Comparison of ENCODE assay signal across 7 cellular contexts in genomic region chr2:64063924-64064331, GRCh38. TPM values are rescaled to one million over a fixed set of nuclear protein-coding genes. Genes with fewer than 3 reads are reported as not detected.
A peak's percentile ranks its signal among the peaks of the same experiment; 100 is the strongest.
DNase-seq lines count a peak whose midpoint lies in the region; ATAC-seq, FAIRE-seq and TF ChIP-seq lines count a peak whose summit lies in the region.

No MANE protein-coding gene starts in this region.

- dilution Hi-C loops in keratinocyte (cut with MboI; ENCODE audit: extremely low pct_ligation_motif_present, low sequenced_read_pairs) = no loop called here

- H3K4me3 ChIP-seq in keratinocyte (ENCODE audit: control insufficient read depth in 2 of 3, extremely low read depth in 1 of 3, insufficient read depth in 2 of 3, low read depth in 1 of 3, low read length in 3 of 3) = no peak overlapping the region
- H3K4me3 ChIP-seq in thoracic aorta = peak overlapping the region; percentile 31

- H3K36me3 Mint-ChIP-seq in activated CD4-positive, alpha-beta T cell treated with anti-CD3 and anti-CD28 coated beads, Interleukin-2, amount 10 ng/mL, durations not matched to agents 7 days and 5 days (ENCODE audit: low read depth) = peaks cover 3% of the 10 kb centered on the region

- H3K9me3 ChIP-seq in keratinocyte (ENCODE audit: control insufficient read depth, low read depth, low read length) (no peaks in the 10 kb centered on the region), thoracic aorta (no peaks in the 10 kb centered on the region)

- H3K27ac ChIP-seq in angular gyrus (ENCODE audit: low read depth, low read length) = peak overlapping the region; percentile 42
- H3K27ac ChIP-seq in keratinocyte (ENCODE audit: control insufficient read depth, insufficient read depth, low read length) = peak overlapping the region; percentile 22
- peak overlapping the region; percentile 1 to 65 for H3K27ac ChIP-seq in thoracic aorta

- H2AFZ ChIP-seq in keratinocyte (ENCODE audit: control insufficient read depth, low read length) = peak overlapping the region; percentile 58

- CTCF ChIA-PET in activated CD4-positive, alpha-beta T cell treated with anti-CD3 and anti-CD28 coated beads, Interleukin-2, amount 10 ng/mL, durations not matched to agents 7 days and 5 days (lab: Charles Lee) = interaction anchor here (1.5 to 2.9 kb wide), 2 partner anchors 11 to 14 kb away, joined by 9 to 13 read pairs; no protein-coding TSS in a partner anchor

- peaks cover 22% of the 10 kb centered on the region for H3K4me1 ChIP-seq in keratinocyte (ENCODE audit: control insufficient read depth, extremely low read depth, insufficient read depth, low read length)
- H3K4me1 ChIP-seq in thoracic aorta (ENCODE audit: control insufficient read depth in 1 of 2, low read depth in 2 of 2) = peaks cover 6% of the 10 kb centered on the region in 2 donors

- no peak overlapping the region for H3K9ac ChIP-seq in keratinocyte (ENCODE audit: control insufficient read depth, extremely low read depth, insufficient read depth, low read length)

- H3K79me2 ChIP-seq in keratinocyte (ENCODE audit: control insufficient read depth, insufficient read depth, low read length) = no peaks in the 10 kb centered on the region

- H3K27me3 ChIP-seq in keratinocyte (ENCODE audit: control insufficient read depth, extremely low read depth, insufficient read depth, low read length) (no peaks in the 10 kb centered on the region), thoracic aorta (replicated peaks; ENCODE audit: insufficient read depth) (no peaks in the 10 kb centered on the region)

- DNase-seq in NCI-H2029 (lab: John Stamatoyannopoulos, UW) (peak; percentile 84), keratinocyte (ENCODE audit: low read depth, low spot score) (no peak), thoracic aorta (ENCODE audit: low spot score) (no peak), NCI-H1105 treated with DMSO at 0.1 percent for 48 hours (lab: John Stamatoyannopoulos, UW) (no peak)
- no peak for DNase-seq in activated CD4-positive, alpha-beta T cell treated with anti-CD3 and anti-CD28 coated beads, Interleukin-2, amount 10 ng/mL, durations not matched to agents 7 days and 5 days

- no peak overlapping the region for H3K4me3 Mint-ChIP-seq in activated CD4-positive, alpha-beta T cell treated with anti-CD3 and anti-CD28 coated beads, Interleukin-2, amount 10 ng/mL, durations not matched to agents 7 days and 5 days

- H3K27me3 Mint-ChIP-seq in activated CD4-positive, alpha-beta T cell treated with anti-CD3 and anti-CD28 coated beads, Interleukin-2, amount 10 ng/mL, durations not matched to agents 7 days and 5 days = no peaks in the 10 kb centered on the region

- ATAC-seq in thoracic aorta (ENCODE audit: insufficient number of reproducible peaks, low FRiP score, low read depth) = peak; percentile 77
- no peak for ATAC-seq in GM18861 (IDR thresholded peaks at IDR 0.05; ENCODE audit: unreplicated experiment)

- H4K20me1 ChIP-seq in keratinocyte (ENCODE audit: control insufficient read depth, extremely low read depth, insufficient read depth, low read length) = no peaks in the 10 kb centered on the region

- POLR2A ChIA-PET in activated CD4-positive, alpha-beta T cell treated with anti-CD3 and anti-CD28 coated beads, Interleukin-2, amount 10 ng/mL, durations not matched to agents 7 days and 5 days (lab: Charles Lee) = no interaction called here

- FAIRE-seq in keratinocyte (lab: Jason Lieb, UNC) = peak; percentile 73

- H3K4me2 ChIP-seq in keratinocyte (ENCODE audit: control insufficient read depth, extremely low read depth, insufficient read depth, low read depth, low read length) = no peak overlapping the region

- peaks cover 7% of the 10 kb centered on the region for H3K9me3 Mint-ChIP-seq in activated CD4-positive, alpha-beta T cell treated with anti-CD3 and anti-CD28 coated beads, Interleukin-2, amount 10 ng/mL, durations not matched to agents 7 days and 5 days

- no peaks in the 10 kb centered on the region for H3K36me3 ChIP-seq in keratinocyte (ENCODE audit: control insufficient read depth in 2 of 2, extremely low read depth in 1 of 2, insufficient read depth in 2 of 2, low read length in 2 of 2)
- H3K36me3 ChIP-seq in thoracic aorta = no peaks in the 10 kb centered on the region

- no peak for TF ChIP-seq CTCF in keratinocyte (optimal IDR thresholded peaks at IDR 0.05 in 1 of 3, IDR thresholded peaks at IDR 0.05 in 1 of 3, conservative IDR thresholded peaks at IDR 0.05 in 1 of 3; ENCODE audit: extremely low read depth in 1 of 3, insufficient read depth in 2 of 3, low read length in 3 of 3)
- no peak for TF ChIP-seq CTCF in thoracic aorta (IDR thresholded peaks at IDR 0.05)

- no peaks in the 10 kb centered on the region for H3K9me1 ChIP-seq in keratinocyte (ENCODE audit: control insufficient read depth, extremely low read depth, insufficient read depth, low read length)

- peaks cover 25% of the 10 kb centered on the region for H3K4me1 Mint-ChIP-seq in activated CD4-positive, alpha-beta T cell treated with anti-CD3 and anti-CD28 coated beads, Interleukin-2, amount 10 ng/mL, durations not matched to agents 7 days and 5 days

- H3K27ac Mint-ChIP-seq in activated CD4-positive, alpha-beta T cell treated with anti-CD3 and anti-CD28 coated beads, Interleukin-2, amount 10 ng/mL, durations not matched to agents 7 days and 5 days = no peak overlapping the region

RNA-seq across cellular contexts. Expression of gene VPS54, which starts 44.7 kb away (rescaled TPM):
- polyA plus RNA-seq in keratinocyte = 9.5 to 18.2 TPM (median 10.6 TPM) in 3 replicates
- 8.0 TPM for polyA plus RNA-seq in keratinocyte (2011; ENCODE audit: low read depth)
- 6.7 and 14.4 TPM in 2 replicates for polyA plus RNA-seq in keratinocyte (2011; cell fraction: cytosol; rRNA removed)
- polyA plus RNA-seq in keratinocyte (2011; cell fraction: nucleus; rRNA removed) = 10.0 and 13.1 TPM in 2 replicates
- 11.2 and 11.5 TPM in 2 replicates for polyA plus RNA-seq in keratinocyte (2012; ENCODE audit: low replicate concordance)
- 4.6 to 24.4 TPM (median 12.1 TPM) in 3 replicates for polyA minus RNA-seq in keratinocyte
- polyA minus RNA-seq in keratinocyte (2011; cell fraction: cytosol; rRNA and poly(A)+ RNA removed) = 9.4 TPM
- polyA minus RNA-seq in keratinocyte (2011; cell fraction: nucleus; rRNA and poly(A)+ RNA removed) = 9.5 and 22.2 TPM in 2 replicates
- total RNA-seq in thoracic aorta = 10 to 100 TPM; 20.0 to 22.1 TPM
- 10 to 100 TPM; 16.8 to 17.4 TPM for total RNA-seq in activated CD4-positive, alpha-beta T cell treated with anti-CD3 and anti-CD28 coated beads, Interleukin-2, amount 10 ng/mL, durations not matched to agents 7 days and 5 days
